In the genomic region with DNA sequence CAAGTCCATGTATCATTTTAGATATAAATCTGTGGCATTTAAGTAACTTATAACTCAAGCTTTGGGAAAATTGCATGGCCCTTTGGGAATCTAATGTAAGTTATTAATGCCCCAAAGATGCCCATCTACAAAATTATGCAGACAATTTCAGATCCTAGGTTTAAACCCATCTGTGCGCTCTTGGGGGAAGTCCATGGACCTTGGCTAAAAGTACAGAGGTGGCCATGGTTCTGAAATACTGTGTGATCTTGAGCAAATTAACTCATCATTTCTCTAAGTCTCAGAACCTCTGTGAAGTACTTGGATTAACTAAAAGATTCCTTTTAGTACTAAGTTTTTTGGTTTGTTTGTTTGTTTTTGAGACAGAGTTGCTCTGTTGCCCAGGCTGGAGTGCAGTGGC, we compare ENCODE assay signal across 2 cellular contexts.
TF ChIP-seq lines count a peak whose summit lies in the region.

No MANE protein-coding gene starts in this region.

TF ChIP-seq in liver, 16 proteins besides CTCF, POLR2A, EP300 and RAD21:
- TF ChIP-seq HNF4A (conservative IDR thresholded peaks at IDR 0.05), result peak; percentile 60 to 82
- TF ChIP-seq SP1 (IDR thresholded peaks at IDR 0.05), result no peak
- TF ChIP-seq HNF4G (IDR thresholded peaks at IDR 0.05), result peak; percentile 27

TF ChIP-seq in HepG2, 621 proteins besides CTCF, POLR2A, EP300 and RAD21:
- TF ChIP-seq ZNF577 (CRISPR knock-in tag; IDR thresholded peaks at IDR 0.05; ENCODE audit: borderline replicate concordance, low read depth), result no peak
- TF ChIP-seq RCOR2 (CRISPR knock-in tag; IDR thresholded peaks at IDR 0.05), result no peak
- no peak for TF ChIP-seq PTBP1 (IDR thresholded peaks at IDR 0.05; ENCODE audit: low read depth, low read length, poor library complexity, severe bottlenecking)
- TF ChIP-seq ZNF260 (CRISPR knock-in tag; IDR thresholded peaks at IDR 0.05; ENCODE audit: borderline replicate concordance, low read depth), result no peak
- no peak for TF ChIP-seq MXD3 (CRISPR knock-in tag; IDR thresholded peaks at IDR 0.05)
- no peak for TF ChIP-seq XRCC5 (optimal IDR thresholded peaks at IDR 0.05; ENCODE audit: low read length)
- TF ChIP-seq, protein P1, sequence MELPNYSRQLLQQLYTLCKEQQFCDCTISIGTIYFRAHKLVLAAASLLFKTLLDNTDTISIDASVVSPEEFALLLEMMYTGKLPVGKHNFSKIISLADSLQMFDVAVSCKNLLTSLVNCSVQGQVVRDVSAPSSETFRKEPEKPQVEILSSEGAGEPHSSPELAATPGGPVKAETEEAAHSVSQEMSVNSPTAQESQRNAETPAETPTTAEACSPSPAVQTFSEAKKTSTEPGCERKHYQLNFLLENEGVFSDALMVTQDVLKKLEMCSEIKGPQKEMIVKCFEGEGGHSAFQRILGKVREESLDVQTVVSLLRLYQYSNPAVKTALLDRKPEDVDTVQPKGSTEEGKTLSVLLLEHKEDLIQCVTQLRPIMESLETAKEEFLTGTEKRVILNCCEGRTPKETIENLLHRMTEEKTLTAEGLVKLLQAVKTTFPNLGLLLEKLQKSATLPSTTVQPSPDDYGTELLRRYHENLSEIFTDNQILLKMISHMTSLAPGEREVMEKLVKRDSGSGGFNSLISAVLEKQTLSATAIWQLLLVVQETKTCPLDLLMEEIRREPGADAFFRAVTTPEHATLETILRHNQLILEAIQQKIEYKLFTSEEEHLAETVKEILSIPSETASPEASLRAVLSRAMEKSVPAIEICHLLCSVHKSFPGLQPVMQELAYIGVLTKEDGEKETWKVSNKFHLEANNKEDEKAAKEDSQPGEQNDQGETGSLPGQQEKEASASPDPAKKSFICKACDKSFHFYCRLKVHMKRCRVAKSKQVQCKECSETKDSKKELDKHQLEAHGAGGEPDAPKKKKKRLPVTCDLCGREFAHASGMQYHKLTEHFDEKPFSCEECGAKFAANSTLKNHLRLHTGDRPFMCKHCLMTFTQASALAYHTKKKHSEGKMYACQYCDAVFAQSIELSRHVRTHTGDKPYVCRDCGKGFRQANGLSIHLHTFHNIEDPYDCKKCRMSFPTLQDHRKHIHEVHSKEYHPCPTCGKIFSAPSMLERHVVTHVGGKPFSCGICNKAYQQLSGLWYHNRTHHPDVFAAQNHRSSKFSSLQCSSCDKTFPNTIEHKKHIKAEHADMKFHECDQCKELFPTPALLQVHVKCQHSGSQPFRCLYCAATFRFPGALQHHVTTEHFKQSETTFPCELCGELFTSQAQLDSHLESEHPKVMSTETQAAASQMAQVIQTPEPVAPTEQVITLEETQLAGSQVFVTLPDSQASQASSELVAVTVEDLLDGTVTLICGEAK (IDR thresholded peaks at IDR 0.05), result no peak
- TF ChIP-seq, protein P1 (CRISPR knock-in tag; IDR thresholded peaks at IDR 0.05), result no peak
